Comparison of ENCODE assay signal across 8 cellular contexts in the genomic region with DNA sequence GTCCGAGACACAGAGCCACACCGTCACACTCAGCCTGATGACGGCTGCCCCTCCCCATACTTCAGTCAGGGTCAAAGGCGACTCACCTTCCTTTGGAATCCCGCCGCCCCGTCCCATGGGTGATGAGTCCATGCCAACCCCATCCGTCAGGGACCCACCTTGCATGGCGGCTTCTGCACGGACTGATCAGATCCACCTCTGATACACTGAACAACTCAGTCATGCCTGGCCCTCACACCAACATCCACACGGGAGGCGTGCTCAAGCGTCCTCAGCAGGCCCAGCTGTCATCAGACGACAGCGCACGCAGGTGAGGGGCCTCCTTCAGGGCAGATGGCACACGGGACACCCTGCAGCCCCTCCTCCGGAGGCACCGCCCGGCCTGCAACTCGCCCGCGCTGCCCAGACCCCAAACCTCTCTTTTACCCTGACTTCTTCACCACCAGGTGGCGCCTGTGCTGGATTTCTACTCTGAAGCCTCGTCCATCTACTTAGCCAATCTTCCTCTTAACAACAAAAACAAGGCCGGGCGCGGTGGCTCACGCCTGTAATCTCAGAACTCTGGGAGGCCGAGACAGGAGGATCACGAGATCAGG.
DNase-seq lines count a peak whose midpoint lies in the region; ATAC-seq and TF ChIP-seq lines count a peak whose summit lies in the region.

No MANE protein-coding gene starts in this region.

- H3K27ac Mint-ChIP-seq in Calu3 (ENCODE audit: unreplicated experiment) (no peak overlapping the region), chondrocyte (ENCODE audit: unreplicated experiment) (peak overlapping the region; percentile 25)

- BruUV-seq in Calu3 (replicated peaks; lab: Mats Ljungman, UMichigan), result no TSS peak

- intact Hi-C loops in Calu3 (cut with micrococcal nuclease; ENCODE audit: unreplicated experiment) (loop anchor here (5.0 kb wide), 1 partner anchor 86 kb away; no protein-coding TSS in a partner anchor), lower lobe of right lung (cut with DNase I) (no loop called here)

- TF ChIP-seq CTCF in Calu3 (IDR thresholded peaks at IDR 0.05; ENCODE audit: unreplicated experiment) (peak; percentile 39), chondrocyte (IDR thresholded peaks at IDR 0.05) (peak; percentile 84), lower lobe of right lung (IDR thresholded peaks at IDR 0.05) (peak; percentile 54)

- H3K36me3 Mint-ChIP-seq in Calu3 (ENCODE audit: insufficient read depth, unreplicated experiment), result peaks cover 19% of the 10 kb centered on the region
- H3K36me3 Mint-ChIP-seq in chondrocyte (ENCODE audit: low read depth), result peaks cover 2% of the 10 kb centered on the region

- CTCF ChIA-PET in Calu3 (lab: Charles Lee), result no interaction called here

- no peaks in the 10 kb centered on the region for H3K4me1 Mint-ChIP-seq in Calu3 (ENCODE audit: low read depth, unreplicated experiment)
- H3K4me1 Mint-ChIP-seq in chondrocyte (ENCODE audit: low read depth), result peaks cover 14% of the 10 kb centered on the region

- H3K4me3 Mint-ChIP-seq in Calu3 (ENCODE audit: low read depth, unreplicated experiment) (no peak overlapping the region), chondrocyte (ENCODE audit: unreplicated experiment) (no peak overlapping the region)

- H3K9me3 ChIP-seq in lower lobe of right lung, result no peaks in the 10 kb centered on the region

- H3K9me3 Mint-ChIP-seq in Calu3 (ENCODE audit: low read depth, unreplicated experiment) (no peaks in the 10 kb centered on the region), chondrocyte (ENCODE audit: low read depth) (no peaks in the 10 kb centered on the region)

- H3K27me3 Mint-ChIP-seq in Calu3 (ENCODE audit: unreplicated experiment) (no peaks in the 10 kb centered on the region), chondrocyte (ENCODE audit: low read depth) (no peaks in the 10 kb centered on the region)

- no peak overlapping the region for H3K27ac ChIP-seq in lower lobe of right lung

- H3K4me3 ChIP-seq in lower lobe of right lung, result no peak overlapping the region

- no peaks in the 10 kb centered on the region for H3K36me3 ChIP-seq in lower lobe of right lung

- peaks cover 4% of the 10 kb centered on the region for H3K4me1 ChIP-seq in lower lobe of right lung

- peak; percentile 55 for DNase-seq in Calu3
- DNase-seq in SK-N-DZ (ENCODE audit: low spot score), result peak; percentile 38
- DNase-seq in chondrocyte (ENCODE audit: low spot score), result no peak
- peak; percentile 74 for DNase-seq in lower lobe of right lung
- DNase-seq in hippocampal formation (lab: John Stamatoyannopoulos, UW), result no peak
- no peak for DNase-seq in NCI-H1048 (lab: John Stamatoyannopoulos, UW)

- H3K27me3 ChIP-seq in lower lobe of right lung (ENCODE audit: low read depth), result no peaks in the 10 kb centered on the region

- ATAC-seq in HG02798 (IDR thresholded peaks at IDR 0.05; ENCODE audit: poor library complexity, unreplicated experiment) (peak; percentile 43), lower lobe of right lung (peak; percentile 48 to 63), GM18867 (IDR thresholded peaks at IDR 0.05; ENCODE audit: unreplicated experiment) (no peak)

Comparison
In these comparisons a context has a peak if more than half of its experiments do, and no peak if none do; other contexts are left out.
1. DNase-seq: peak in Calu3 (single experiment), SK-N-DZ (single experiment) and lower lobe of right lung (single experiment); none in chondrocyte (single experiment), hippocampal formation (0 of 2) and NCI-H1048 (single experiment).
2. Peak in every context shown above with its lines, with median percentiles within 50 percentile points of each other: CTCF ChIP-seq.